Comparison of ENCODE assay signal across 1 cellular context in the genomic region with DNA sequence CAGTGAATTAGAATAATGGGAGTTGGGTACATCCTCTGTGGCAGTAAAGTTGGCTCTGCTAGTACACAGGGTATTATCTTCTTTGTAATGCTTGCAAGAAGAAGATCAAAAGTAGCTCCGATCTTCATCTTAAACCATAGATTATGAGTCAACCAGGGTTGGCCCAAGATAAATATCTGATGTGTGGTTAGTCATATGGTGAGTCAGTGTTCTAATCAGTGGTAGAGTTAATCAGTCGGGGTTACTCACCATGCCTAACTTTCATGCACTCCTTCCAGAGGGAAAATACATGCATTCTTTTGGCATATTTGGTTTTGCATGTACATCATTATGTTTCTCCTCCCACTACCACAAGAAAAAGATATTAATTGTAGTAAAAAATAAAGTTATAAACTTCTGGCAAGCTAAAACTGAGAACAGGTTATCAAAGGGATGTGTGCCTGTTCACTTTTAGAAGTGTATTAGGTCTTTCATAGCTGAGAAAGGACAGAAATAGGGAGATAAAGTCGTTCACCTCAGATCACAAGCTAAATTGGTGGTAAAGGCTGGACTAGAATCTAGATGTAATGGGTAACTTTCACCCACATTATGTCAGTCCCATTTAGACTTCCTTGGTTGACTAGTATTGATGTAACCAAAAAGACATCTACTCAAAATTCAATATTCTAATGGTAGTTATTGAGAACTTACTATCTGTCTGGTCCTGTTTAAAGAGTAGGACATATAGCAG.
TF ChIP-seq lines count a peak whose summit lies in the region.

No MANE protein-coding gene starts in this region.

TF ChIP-seq in SK-N-SH treated with all-trans-retinoic acid at 6 μM for 48 hours, 23 proteins besides CTCF, POLR2A, EP300 and RAD21 (continued from another document):
- TF ChIP-seq, protein P1, sequence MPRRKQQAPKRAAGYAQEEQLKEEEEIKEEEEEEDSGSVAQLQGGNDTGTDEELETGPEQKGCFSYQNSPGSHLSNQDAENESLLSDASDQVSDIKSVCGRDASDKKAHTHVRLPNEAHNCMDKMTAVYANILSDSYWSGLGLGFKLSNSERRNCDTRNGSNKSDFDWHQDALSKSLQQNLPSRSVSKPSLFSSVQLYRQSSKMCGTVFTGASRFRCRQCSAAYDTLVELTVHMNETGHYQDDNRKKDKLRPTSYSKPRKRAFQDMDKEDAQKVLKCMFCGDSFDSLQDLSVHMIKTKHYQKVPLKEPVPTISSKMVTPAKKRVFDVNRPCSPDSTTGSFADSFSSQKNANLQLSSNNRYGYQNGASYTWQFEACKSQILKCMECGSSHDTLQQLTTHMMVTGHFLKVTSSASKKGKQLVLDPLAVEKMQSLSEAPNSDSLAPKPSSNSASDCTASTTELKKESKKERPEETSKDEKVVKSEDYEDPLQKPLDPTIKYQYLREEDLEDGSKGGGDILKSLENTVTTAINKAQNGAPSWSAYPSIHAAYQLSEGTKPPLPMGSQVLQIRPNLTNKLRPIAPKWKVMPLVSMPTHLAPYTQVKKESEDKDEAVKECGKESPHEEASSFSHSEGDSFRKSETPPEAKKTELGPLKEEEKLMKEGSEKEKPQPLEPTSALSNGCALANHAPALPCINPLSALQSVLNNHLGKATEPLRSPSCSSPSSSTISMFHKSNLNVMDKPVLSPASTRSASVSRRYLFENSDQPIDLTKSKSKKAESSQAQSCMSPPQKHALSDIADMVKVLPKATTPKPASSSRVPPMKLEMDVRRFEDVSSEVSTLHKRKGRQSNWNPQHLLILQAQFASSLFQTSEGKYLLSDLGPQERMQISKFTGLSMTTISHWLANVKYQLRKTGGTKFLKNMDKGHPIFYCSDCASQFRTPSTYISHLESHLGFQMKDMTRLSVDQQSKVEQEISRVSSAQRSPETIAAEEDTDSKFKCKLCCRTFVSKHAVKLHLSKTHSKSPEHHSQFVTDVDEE (CRISPR knock-in tag; IDR thresholded peaks at IDR 0.05): no peak
- no peak for TF ChIP-seq TCF4 (CRISPR knock-in tag; IDR thresholded peaks at IDR 0.05; ENCODE audit: borderline replicate concordance)
- no peak for TF ChIP-seq PPARA (CRISPR knock-in tag; IDR thresholded peaks at IDR 0.05; ENCODE audit: borderline replicate concordance)
- TF ChIP-seq ESRRG (CRISPR knock-in tag; IDR thresholded peaks at IDR 0.05): no peak
- no peak for TF ChIP-seq OSR1 (CRISPR knock-in tag; IDR thresholded peaks at IDR 0.05)
- TF ChIP-seq GLIS3 (CRISPR knock-in tag; IDR thresholded peaks at IDR 0.05): no peak
